Comparison of ENCODE assay signal across 26 cellular contexts in genomic region chr2:94876523-94876863, GRCh38. TPM values are rescaled to one million over a fixed set of nuclear protein-coding genes. Genes with fewer than 3 reads are reported as not detected.
DNase-seq lines count a peak whose midpoint lies in the region; ATAC-seq, FAIRE-seq and TF ChIP-seq lines count a peak whose summit lies in the region.
"Had no signal": no experiment of that assay in that cellular context is flagged by ENCODE, and none has a peak within 500 bp of the region (broad histone marks: within the 10 kb centered on the region; RNA-seq: fewer than 3 reads in every experiment).

No MANE protein-coding gene starts in this region.

- H3K36me3 Mint-ChIP-seq in activated CD8-positive, alpha-beta memory T cell treated with anti-CD3 and anti-CD28 coated beads, Interleukin-2, amount 10 ng/mL, durations not matched to agents 7 days and 5 days = no peaks in the 10 kb centered on the region
- no peaks in the 10 kb centered on the region for H3K36me3 Mint-ChIP-seq in T-helper 2 cell treated with Interferon-gamma antibody and Interleukin-4, amounts not matched to agents 5 μg/mL and 100 μg/mL, for 36 hours (ENCODE audit: low read depth)
- H3K36me3 Mint-ChIP-seq: CD14-positive monocyte; CD8-positive, alpha-beta memory T cell had no signal

- H3K27me3 Mint-ChIP-seq in activated CD8-positive, alpha-beta memory T cell treated with anti-CD3 and anti-CD28 coated beads, Interleukin-2, amount 10 ng/mL, durations not matched to agents 7 days and 5 days = peaks cover under 1% of the 10 kb centered on the region
- no peaks in the 10 kb centered on the region for H3K27me3 Mint-ChIP-seq in T-helper 2 cell treated with Interferon-gamma antibody and Interleukin-4, amounts not matched to agents 5 μg/mL and 100 μg/mL, for 36 hours (ENCODE audit: low read depth)

- peak; percentile 34 for DNase-seq in activated CD8-positive, alpha-beta memory T cell treated with anti-CD3 and anti-CD28 coated beads, Interleukin-2, amount 10 ng/mL, durations not matched to agents 7 days and 5 days
- no peak for DNase-seq in activated CD8-positive, alpha-beta memory T cell treated with anti-CD3 and anti-CD28 coated beads, Interleukin-2, amount 50 U/mL, for 48 hours
- DNase-seq in bronchial epithelial cell (ENCODE audit: low read depth) (no peak), urothelium cell line (ENCODE audit: low spot score) (no peak)
- no peak for DNase-seq in T-helper 2 cell treated with Interferon-gamma antibody and Interleukin-4, amounts not matched to agents 5 μg/mL and 100 μg/mL, for 36 hours (ENCODE audit: low spot score)
- no peak for DNase-seq in activated naive CD4-positive, alpha-beta T cell (lab: John Stamatoyannopoulos, UW)
- DNase-seq: 8988T; ACHN; AML-193; BE2C; CD4-positive, alpha-beta T cell; CD8-positive, alpha-beta memory T cell; DMS 273 treated with DMSO at 0.1 percent for 48 hours; DMS79; EL; GDM1; GM23248; H7; HCEC 1CT had no signal

- no peak overlapping the region for H3K4me3 Mint-ChIP-seq in activated CD8-positive, alpha-beta memory T cell treated with anti-CD3 and anti-CD28 coated beads, Interleukin-2, amount 10 ng/mL, durations not matched to agents 7 days and 5 days
- no peak overlapping the region for H3K4me3 Mint-ChIP-seq in T-helper 2 cell treated with Interferon-gamma antibody and Interleukin-4, amounts not matched to agents 5 μg/mL and 100 μg/mL, for 36 hours
- H3K4me3 Mint-ChIP-seq: CD14-positive monocyte; CD4-positive, alpha-beta T cell; CD8-positive, alpha-beta memory T cell had no signal

- FAIRE-seq in bronchial epithelial cell (lab: Jason Lieb, UNC) (peak; percentile 98), urothelium cell line (lab: Jason Lieb, UNC) (peak; percentile 95)
- FAIRE-seq: A549, D721Med, GM12878, GM19239, H1 had no signal

- H3K27me3 ChIP-seq in bronchial epithelial cell (ENCODE audit: control insufficient read depth, insufficient read depth, low read length) = no peaks in the 10 kb centered on the region
- H3K27me3 ChIP-seq: BE2C; BLaER1 treated with 17β-estradiol and CSF1 and Interleukin-3, amounts not matched to agents 10 nM and 100 nM had no signal

- TF ChIP-seq CTCF in bronchial epithelial cell (IDR thresholded peaks at IDR 0.05; ENCODE audit: insufficient read depth, low read length, severe bottlenecking) = no peak

- no peak overlapping the region for H3K4me3 ChIP-seq in bronchial epithelial cell (ENCODE audit: low read depth, low read length)
- H3K4me3 ChIP-seq: A549; BLaER1 treated with 17β-estradiol and CSF1 and Interleukin-3, amounts not matched to agents 10 nM and 100 nM; GM12878; GM23248 had no signal

- H3K9me3 Mint-ChIP-seq in activated CD8-positive, alpha-beta memory T cell treated with anti-CD3 and anti-CD28 coated beads, Interleukin-2, amount 10 ng/mL, durations not matched to agents 7 days and 5 days (ENCODE audit: low read depth) = no peaks in the 10 kb centered on the region
- H3K9me3 Mint-ChIP-seq in T-helper 2 cell treated with Interferon-gamma antibody and Interleukin-4, amounts not matched to agents 5 μg/mL and 100 μg/mL, for 36 hours = no peaks in the 10 kb centered on the region
- H3K9me3 Mint-ChIP-seq: CD4-positive, alpha-beta T cell had no signal

- H3K27ac Mint-ChIP-seq in activated CD8-positive, alpha-beta memory T cell treated with anti-CD3 and anti-CD28 coated beads, Interleukin-2, amount 10 ng/mL, durations not matched to agents 7 days and 5 days = no peak overlapping the region
- H3K27ac Mint-ChIP-seq in T-helper 2 cell treated with Interferon-gamma antibody and Interleukin-4, amounts not matched to agents 5 μg/mL and 100 μg/mL, for 36 hours = no peak overlapping the region
- H3K27ac Mint-ChIP-seq: CD14-positive monocyte; CD4-positive, alpha-beta T cell; CD8-positive, alpha-beta memory T cell had no signal

- no peak for ATAC-seq in activated CD8-positive, alpha-beta memory T cell treated with anti-CD3 and anti-CD28 coated beads, Interleukin-2, amount 10 ng/mL, durations not matched to agents 7 days and 5 days
- ATAC-seq: A549, GM12878 had no signal

- H3K4me1 Mint-ChIP-seq in activated CD8-positive, alpha-beta memory T cell treated with anti-CD3 and anti-CD28 coated beads, Interleukin-2, amount 10 ng/mL, durations not matched to agents 7 days and 5 days = no peaks in the 10 kb centered on the region
- no peaks in the 10 kb centered on the region for H3K4me1 Mint-ChIP-seq in T-helper 2 cell treated with Interferon-gamma antibody and Interleukin-4, amounts not matched to agents 5 μg/mL and 100 μg/mL, for 36 hours (ENCODE audit: low read depth)
- H3K4me1 Mint-ChIP-seq: CD14-positive monocyte; CD8-positive, alpha-beta memory T cell had no signal

- CTCF ChIA-PET in activated CD8-positive, alpha-beta memory T cell treated with anti-CD3 and anti-CD28 coated beads, Interleukin-2, amount 10 ng/mL, durations not matched to agents 7 days and 5 days (lab: Charles Lee) = interaction anchor here (0.9 kb wide), 1 partner anchor 80 kb away, joined by 3 read pairs; no protein-coding TSS in a partner anchor

- no peaks in the 10 kb centered on the region for H3K36me3 ChIP-seq in bronchial epithelial cell (ENCODE audit: control insufficient read depth, insufficient read depth, low read length)
- H3K36me3 ChIP-seq: BE2C; BLaER1 treated with 17β-estradiol and CSF1 and Interleukin-3, amounts not matched to agents 10 nM and 100 nM had no signal

RNA-seq across cellular contexts. Expression of gene TEKT4, which starts 5.3 kb away (rescaled TPM):
- total RNA-seq in activated CD8-positive, alpha-beta memory T cell treated with anti-CD3 and anti-CD28 coated beads, Interleukin-2, amount 10 ng/mL, durations not matched to agents 7 days and 5 days = not detected
- not detected in 2 replicates for total RNA-seq in bronchial epithelial cell
- total RNA-seq: CD4-positive, alpha-beta T cell; CD8-positive, alpha-beta memory T cell; GM23248; H1; H7 had no signal
